Comparison of ENCODE assay signal across 12 cellular contexts in genomic region chr20:2264118-2264517, GRCh38. TPM values are rescaled to one million over a fixed set of nuclear protein-coding genes. Genes with fewer than 3 reads are reported as not detected.
DNase-seq lines count a peak whose midpoint lies in the region; ATAC-seq and TF ChIP-seq lines count a peak whose summit lies in the region.
"Had no signal": no experiment of that assay in that cellular context is flagged by ENCODE, and none has a peak within 500 bp of the region (broad histone marks: within the 10 kb centered on the region; RNA-seq: fewer than 3 reads in every experiment).

No MANE protein-coding gene starts in this region.

- H3K36me3 ChIP-seq in GM23338 (ENCODE audit: insufficient read depth) = no peaks in the 10 kb centered on the region
- H3K36me3 ChIP-seq in iPS-20b (ENCODE audit: insufficient read depth, low read depth, low read length) = no peaks in the 10 kb centered on the region
- no peaks in the 10 kb centered on the region for H3K36me3 ChIP-seq in prostate gland
- no peaks in the 10 kb centered on the region for H3K36me3 ChIP-seq in Karpas-422 (ENCODE audit: insufficient read depth, low read length)
- H3K36me3 ChIP-seq: BLaER1 had no signal

- ATAC-seq in GM23338 = no peak
- no peak for ATAC-seq in WTC11
- no peak for ATAC-seq in HG02884 (IDR thresholded peaks at IDR 0.05; ENCODE audit: unreplicated experiment)
- ATAC-seq: PC-3 had no signal

- H3K4me3 Mint-ChIP-seq in GM23338 = peak overlapping the region; percentile 56; the same call in 2 of the 3 replicates
- H3K4me3 Mint-ChIP-seq in WTC11 = peak overlapping the region; percentile 55

- H3K4me1 ChIP-seq in GM23338 (ENCODE audit: insufficient read depth) (no peaks in the 10 kb centered on the region; the same call in 1 of the 2 replicates), iPS-20b (ENCODE audit: insufficient read depth, low read length) (no peaks in the 10 kb centered on the region), prostate gland (replicated peaks) (peaks cover 4% of the 10 kb centered on the region), Karpas-422 (ENCODE audit: low read length) (no peaks in the 10 kb centered on the region)
- H3K4me1 ChIP-seq: BLaER1 had no signal

- POLR2A ChIA-PET in WTC11 (lab: Charles Lee) = interaction anchor here (1.6 kb wide), 1 partner anchor 19 kb away, joined by 3 read pairs; no protein-coding TSS in a partner anchor

- no peak for DNase-seq in GM23338 (ENCODE audit: low spot score)
- no peak for DNase-seq in WTC11 (ENCODE audit: low spot score)
- DNase-seq in prostate gland (ENCODE audit: low spot score) = no peak
- DNase-seq in germinal center (ENCODE audit: low spot score) = no peak
- DNase-seq in Karpas-422 = no peak
- DNase-seq: EL, H7, PC-3 had no signal

- CTCF ChIA-PET in WTC11 (lab: Charles Lee) = interaction anchor here (0.9 to 1.7 kb wide), 4 partner anchors 27 to 182 kb away, joined by 3 to 7 read pairs (median 4); no protein-coding TSS in a partner anchor

- H3K9me2 ChIP-seq in GM23338 (ENCODE audit: insufficient read depth) (no peaks in the 10 kb centered on the region), Karpas-422 (replicated peaks; ENCODE audit: insufficient read depth, low read length) (no peaks in the 10 kb centered on the region)

- no peak overlapping the region for H3K27ac ChIP-seq in GM23338 (ENCODE audit: low read depth)
- H3K27ac ChIP-seq in iPS-20b (ENCODE audit: low read length) = no peak overlapping the region
- peak overlapping the region; percentile 76 to 85 for H3K27ac ChIP-seq in prostate gland
- no peak overlapping the region for H3K27ac ChIP-seq in Karpas-422 (ENCODE audit: low read length)
- H3K27ac ChIP-seq: BLaER1 had no signal

- H4K20me1 ChIP-seq in GM23338 (replicated peaks; ENCODE audit: insufficient read depth) (no peaks in the 10 kb centered on the region), Karpas-422 (ENCODE audit: insufficient read depth, low read depth, low read length) (no peaks in the 10 kb centered on the region)
- H4K20me1 ChIP-seq: BLaER1 had no signal

- H3K27me3 Mint-ChIP-seq in GM23338 (ENCODE audit: insufficient read depth, low read depth, poor library complexity) (peaks cover 5% of the 10 kb centered on the region), WTC11 (ENCODE audit: low read depth) (no peaks in the 10 kb centered on the region)

- H3K4me1 Mint-ChIP-seq in GM23338 (peaks cover 13% of the 10 kb centered on the region; the same call in 2 of the 3 replicates), WTC11 (peaks cover 16% of the 10 kb centered on the region)

- H3K4me2 ChIP-seq in GM23338 (peak overlapping the region; percentile 79; the same call in 1 of the 2 replicates), Karpas-422 (ENCODE audit: low read depth, low read length, poor library complexity, severe bottlenecking) (no peak overlapping the region)
- H3K4me2 ChIP-seq: BLaER1 had no signal

- H3K9me3 Mint-ChIP-seq in GM23338 (no peaks in the 10 kb centered on the region; the same call in 1 of the 3 replicates), WTC11 (0 out of 2 replicates have a peak, but pooled peaks cover 4% of the 10 kb centered on the region)

- H3K36me3 Mint-ChIP-seq in GM23338 (ENCODE audit: low read depth) (no peaks in the 10 kb centered on the region), WTC11 (no peaks in the 10 kb centered on the region)

- H3K9ac ChIP-seq in iPS-20b (ENCODE audit: low read depth, low read length) (no peak overlapping the region), Karpas-422 (ENCODE audit: low read length) (no peak overlapping the region)
- H3K9ac ChIP-seq: BLaER1 had no signal

- no peak overlapping the region; the same call in 1 of the 2 replicates for H3K27ac Mint-ChIP-seq in GM23338
- no peak overlapping the region for H3K27ac Mint-ChIP-seq in WTC11

- intact Hi-C loops in prostate gland (cut with DNase I) = no loop called here

- no peak for TF ChIP-seq CTCF in GM23338 (conservative IDR thresholded peaks at IDR 0.05; ENCODE audit: low read depth in 2 of 2)
- no peak for TF ChIP-seq CTCF in WTC11 (IDR thresholded peaks at IDR 0.05)
- TF ChIP-seq CTCF in prostate gland (IDR thresholded peaks at IDR 0.05) = no peak

- TF ChIP-seq POLR2A in prostate gland (IDR thresholded peaks at IDR 0.05) = no peak

- H3K4me3 ChIP-seq in GM23338 (peak overlapping the region; percentile 51; the same call in 1 of the 2 replicates), iPS-20b (ENCODE audit: low read length) (peak overlapping the region; percentile 61; the same call in 1 of the 2 replicates), prostate gland (no peak overlapping the region), Karpas-422 (ENCODE audit: low read length) (no peak overlapping the region)
- H3K4me3 ChIP-seq: BLaER1 had no signal

- no peaks in the 10 kb centered on the region for H3F3A ChIP-seq in GM23338 (replicated peaks; ENCODE audit: low read depth)

- H3K9me3 ChIP-seq in iPS-20b (ENCODE audit: insufficient read depth, low read depth, low read length) = no peaks in the 10 kb centered on the region
- no peaks in the 10 kb centered on the region for H3K9me3 ChIP-seq in prostate gland
- no peaks in the 10 kb centered on the region for H3K9me3 ChIP-seq in Karpas-422 (ENCODE audit: low read length)
- H3K9me3 ChIP-seq: BLaER1 had no signal

- WGBS in prostate gland = 96% methylated on average over 3 of the region's 3 CpGs

- H3K27me3 ChIP-seq in GM23338 (ENCODE audit: insufficient read depth) (no peaks in the 10 kb centered on the region), iPS-20b (ENCODE audit: insufficient read depth, low read length) (no peaks in the 10 kb centered on the region), prostate gland (replicated peaks; ENCODE audit: insufficient read depth) (no peaks in the 10 kb centered on the region), Karpas-422 (ENCODE audit: low read length) (no peaks in the 10 kb centered on the region)
- H3K27me3 ChIP-seq: BLaER1 had no signal

- H3K79me2 ChIP-seq in GM23338 (replicated peaks; ENCODE audit: insufficient read depth) = no peaks in the 10 kb centered on the region
- no peaks in the 10 kb centered on the region for H3K79me2 ChIP-seq in Karpas-422 (ENCODE audit: low read length)

- H2AFZ ChIP-seq in GM23338 (peak overlapping the region; percentile 99), Karpas-422 (ENCODE audit: low read length) (no peak overlapping the region)

TF ChIP-seq in GM23338, 12 proteins besides CTCF, POLR2A, EP300 and RAD21:
- TF ChIP-seq ETS1 (IDR thresholded peaks at IDR 0.05) = no peak
- TF ChIP-seq POLR2AphosphoS5 (IDR thresholded peaks at IDR 0.05; ENCODE audit: low read depth) = no peak
- no peak for TF ChIP-seq ZNF114 (CRISPR knock-in tag; IDR thresholded peaks at IDR 0.05)

TF ChIP-seq in WTC11, 78 proteins besides CTCF, POLR2A, EP300 and RAD21:
- TF ChIP-seq HMGA2 (CRISPR knock-in tag; IDR thresholded peaks at IDR 0.05) = peak; percentile 98
- no peak for TF ChIP-seq ATF1 (CRISPR knock-in tag; IDR thresholded peaks at IDR 0.05)

RNA-seq across cellular contexts. Expression of gene TGM3, which starts 31.7 kb away (rescaled TPM):
- total RNA-seq in GM23338 (2014; rRNA removed; shearing (Covaris generic)) = 0.08 TPM in 1 of 2 replicates, not detected in the other
- polyA plus RNA-seq in GM23338 (2016; fragmentation: Nextera tagmentation; extraction: Ambion mirVana) = 0.08 TPM in 1 of 2 replicates, not detected in the other
- total RNA-seq in WTC11 (2021) (0.07 to 0.11 TPM in 2 of 3 replicates, not detected in the other), prostate gland (1 to 10 TPM in 1 of 2 donors, under 1 TPM in 1; 0.23 to 1.8 TPM)
- not detected in 2 replicates for total RNA-seq in Karpas-422 (2014; rRNA removed; shearing (Covaris generic); ENCODE audit: low replicate concordance)
- total RNA-seq: PC-3 had no signal
- polyA plus RNA-seq: AG04450 had no signal

Comparison
In these comparisons a context has a peak if more than half of its experiments do, and no peak if none do; other contexts are left out.
1. H3K27ac ChIP-seq: peak in prostate gland (2 of 2); none in GM23338 (single experiment), iPS-20b (single experiment) and Karpas-422 (single experiment).
2. H3K4me3 ChIP-seq: peak in GM23338 (single experiment) and iPS-20b (single experiment); none in prostate gland (0 of 2) and Karpas-422 (single experiment).